ENCODE assay signal across 1 cellular context in the genomic region with DNA sequence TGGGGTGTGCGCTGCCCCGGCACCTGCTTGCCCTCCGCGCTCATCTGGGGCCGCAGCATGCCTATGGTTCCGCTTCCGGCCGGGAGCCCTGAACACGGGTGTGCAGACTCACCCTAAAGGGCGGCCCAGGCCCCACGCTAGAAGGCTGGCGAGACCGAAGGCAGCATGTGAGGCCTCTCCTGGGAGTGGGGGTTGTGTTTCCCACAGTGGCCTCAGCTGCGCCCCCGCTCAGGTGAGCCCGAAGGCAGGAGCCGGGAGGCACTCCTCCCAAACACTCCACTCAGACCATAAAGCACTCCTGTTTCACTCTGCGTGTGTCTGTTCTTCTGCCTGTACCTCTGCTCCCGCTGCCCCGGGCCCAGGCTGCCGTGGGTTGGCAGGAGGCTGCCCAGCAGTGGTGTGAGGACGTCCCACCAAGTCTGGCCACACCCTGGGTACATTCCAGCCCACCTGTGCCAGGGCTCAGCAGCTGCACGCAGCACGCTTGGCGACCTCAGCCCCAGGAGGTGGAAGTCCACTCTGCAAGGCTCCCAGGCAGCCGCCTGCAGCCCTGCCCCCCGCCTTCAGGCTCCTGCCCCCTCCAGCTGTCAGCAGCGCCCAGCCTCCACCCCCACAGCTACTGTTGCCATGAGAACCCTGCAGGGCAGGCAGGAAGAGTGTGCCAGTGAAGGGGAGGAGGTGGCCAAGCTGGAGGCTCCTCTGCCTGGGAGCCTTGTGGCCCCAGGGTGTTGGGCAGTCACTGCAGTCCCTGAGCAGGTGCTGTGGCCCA.
A peak's percentile ranks its signal among the peaks of the same experiment; 100 is the strongest.
TF ChIP-seq lines count a peak whose summit lies in the region.

No MANE protein-coding gene starts in this region.

TF ChIP-seq in K562, 482 proteins besides CTCF, POLR2A, EP300 and RAD21 (continues in another document):
- TF ChIP-seq TFAP4 (CRISPR knock-in tag; IDR thresholded peaks at IDR 0.05; ENCODE audit: borderline replicate concordance): peak; percentile 82
- peak; percentile 18; the same call in 1 of the 2 replicates for TF ChIP-seq RBFOX2 (IDR thresholded peaks at IDR 0.05; ENCODE audit: low read depth, low read length)
- peak; percentile 64 for TF ChIP-seq POLR2B (IDR thresholded peaks at IDR 0.05; ENCODE audit: low read depth, partially characterized antibody)
- TF ChIP-seq PTBP1 (IDR thresholded peaks at IDR 0.05; ENCODE audit: low read depth, low read length): 0 out of 2 replicates have a peak, but pooled peaks have one; percentile 70
- TF ChIP-seq SIRT6 (IDR thresholded peaks at IDR 0.05; ENCODE audit: low read depth, low read length): peak; percentile 17
- TF ChIP-seq VEZF1 (CRISPR knock-in tag; IDR thresholded peaks at IDR 0.05): peak; percentile 40; the same call in 1 of the 2 replicates
- 0 out of 2 replicates have a peak, but pooled peaks have one; percentile 75 for TF ChIP-seq TAF15 (IDR thresholded peaks at IDR 0.05; ENCODE audit: low read depth, low read length)
- peak; percentile 17; the same call in 1 of the 2 replicates for TF ChIP-seq NCOR1 (IDR thresholded peaks at IDR 0.05)
- peak in 1 of 3 experiments; percentile 23; a peak in 1 of 6 replicates for TF ChIP-seq ZBTB11 (CRISPR knock-in tag; IDR thresholded peaks at IDR 0.05)
- peak; percentile 68 for TF ChIP-seq POLR2G (IDR thresholded peaks at IDR 0.05; ENCODE audit: low read depth, low read length)
- TF ChIP-seq, protein P1, sequence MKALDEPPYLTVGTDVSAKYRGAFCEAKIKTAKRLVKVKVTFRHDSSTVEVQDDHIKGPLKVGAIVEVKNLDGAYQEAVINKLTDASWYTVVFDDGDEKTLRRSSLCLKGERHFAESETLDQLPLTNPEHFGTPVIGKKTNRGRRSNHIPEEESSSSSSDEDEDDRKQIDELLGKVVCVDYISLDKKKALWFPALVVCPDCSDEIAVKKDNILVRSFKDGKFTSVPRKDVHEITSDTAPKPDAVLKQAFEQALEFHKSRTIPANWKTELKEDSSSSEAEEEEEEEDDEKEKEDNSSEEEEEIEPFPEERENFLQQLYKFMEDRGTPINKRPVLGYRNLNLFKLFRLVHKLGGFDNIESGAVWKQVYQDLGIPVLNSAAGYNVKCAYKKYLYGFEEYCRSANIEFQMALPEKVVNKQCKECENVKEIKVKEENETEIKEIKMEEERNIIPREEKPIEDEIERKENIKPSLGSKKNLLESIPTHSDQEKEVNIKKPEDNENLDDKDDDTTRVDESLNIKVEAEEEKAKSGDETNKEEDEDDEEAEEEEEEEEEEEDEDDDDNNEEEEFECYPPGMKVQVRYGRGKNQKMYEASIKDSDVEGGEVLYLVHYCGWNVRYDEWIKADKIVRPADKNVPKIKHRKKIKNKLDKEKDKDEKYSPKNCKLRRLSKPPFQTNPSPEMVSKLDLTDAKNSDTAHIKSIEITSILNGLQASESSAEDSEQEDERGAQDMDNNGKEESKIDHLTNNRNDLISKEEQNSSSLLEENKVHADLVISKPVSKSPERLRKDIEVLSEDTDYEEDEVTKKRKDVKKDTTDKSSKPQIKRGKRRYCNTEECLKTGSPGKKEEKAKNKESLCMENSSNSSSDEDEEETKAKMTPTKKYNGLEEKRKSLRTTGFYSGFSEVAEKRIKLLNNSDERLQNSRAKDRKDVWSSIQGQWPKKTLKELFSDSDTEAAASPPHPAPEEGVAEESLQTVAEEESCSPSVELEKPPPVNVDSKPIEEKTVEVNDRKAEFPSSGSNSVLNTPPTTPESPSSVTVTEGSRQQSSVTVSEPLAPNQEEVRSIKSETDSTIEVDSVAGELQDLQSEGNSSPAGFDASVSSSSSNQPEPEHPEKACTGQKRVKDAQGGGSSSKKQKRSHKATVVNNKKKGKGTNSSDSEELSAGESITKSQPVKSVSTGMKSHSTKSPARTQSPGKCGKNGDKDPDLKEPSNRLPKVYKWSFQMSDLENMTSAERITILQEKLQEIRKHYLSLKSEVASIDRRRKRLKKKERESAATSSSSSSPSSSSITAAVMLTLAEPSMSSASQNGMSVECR (CRISPR knock-in tag; IDR thresholded peaks at IDR 0.05): peak; percentile 53; the same call in 1 of the 2 replicates
- TF ChIP-seq SIN3A (IDR thresholded peaks at IDR 0.05; ENCODE audit: borderline replicate concordance in 2 of 2, control insufficient read depth in 1 of 2, low read depth in 2 of 2, low read length in 2 of 2): peak in 1 of 2 experiments; percentile 35; a peak in 1 of 4 replicates
- no peak for TF ChIP-seq TEAD1 (CRISPR knock-in tag; IDR thresholded peaks at IDR 0.05)
- peak; percentile 52 for TF ChIP-seq EGR1 (conservative IDR thresholded peaks at IDR 0.05)
- TF ChIP-seq U2AF2 (optimal IDR thresholded peaks at IDR 0.05; ENCODE audit: low read depth, low read length): no peak
- peak; percentile 62; the same call in 1 of the 2 replicates for TF ChIP-seq KAT7 (CRISPR knock-in tag; IDR thresholded peaks at IDR 0.05; ENCODE audit: borderline replicate concordance)
- TF ChIP-seq BMI1 (IDR thresholded peaks at IDR 0.05; ENCODE audit: low read length): no peak
- no peak for TF ChIP-seq RB1 (IDR thresholded peaks at IDR 0.05; ENCODE audit: low read depth)
- no peak for TF ChIP-seq ZNF639 (CRISPR knock-in tag; conservative IDR thresholded peaks at IDR 0.05 in 1 of 2, IDR thresholded peaks at IDR 0.05 in 1 of 2)
- peak; percentile 40; the same call in 1 of the 2 replicates for TF ChIP-seq OTX1 (CRISPR knock-in tag; IDR thresholded peaks at IDR 0.05)
- peak; percentile 2; the same call in 1 of the 2 replicates for TF ChIP-seq SP1 (CRISPR knock-in tag; IDR thresholded peaks at IDR 0.05)
- TF ChIP-seq RFX1 (IDR thresholded peaks at IDR 0.05): peak; percentile 71; the same call in 1 of the 2 replicates
- no peak; the same call in 1 of the 2 replicates for TF ChIP-seq ZBTB1 (CRISPR knock-in tag; IDR thresholded peaks at IDR 0.05; ENCODE audit: borderline replicate concordance, low read depth)
- TF ChIP-seq FIP1L1 (IDR thresholded peaks at IDR 0.05; ENCODE audit: low read depth, low read length, poor library complexity, severe bottlenecking): peak; percentile 28
- no peak for TF ChIP-seq ZNF561 (CRISPR knock-in tag; conservative IDR thresholded peaks at IDR 0.05)
- TF ChIP-seq ZNF740 (CRISPR knock-in tag; IDR thresholded peaks at IDR 0.05): 0 out of 2 replicates have a peak, but pooled peaks have one; percentile 40
- no peak for TF ChIP-seq ZNF740 (tag; IDR thresholded peaks at IDR 0.05)
- TF ChIP-seq RBM22 (IDR thresholded peaks at IDR 0.05; ENCODE audit: low read depth, low read length, poor library complexity, severe bottlenecking): peak; percentile 83
- 0 out of 2 replicates have a peak, but pooled peaks have one; percentile 39 for TF ChIP-seq ZNF431 (CRISPR knock-in tag; IDR thresholded peaks at IDR 0.05)
